Comparison of ENCODE assay signal across 23 cellular contexts in the genomic region with DNA sequence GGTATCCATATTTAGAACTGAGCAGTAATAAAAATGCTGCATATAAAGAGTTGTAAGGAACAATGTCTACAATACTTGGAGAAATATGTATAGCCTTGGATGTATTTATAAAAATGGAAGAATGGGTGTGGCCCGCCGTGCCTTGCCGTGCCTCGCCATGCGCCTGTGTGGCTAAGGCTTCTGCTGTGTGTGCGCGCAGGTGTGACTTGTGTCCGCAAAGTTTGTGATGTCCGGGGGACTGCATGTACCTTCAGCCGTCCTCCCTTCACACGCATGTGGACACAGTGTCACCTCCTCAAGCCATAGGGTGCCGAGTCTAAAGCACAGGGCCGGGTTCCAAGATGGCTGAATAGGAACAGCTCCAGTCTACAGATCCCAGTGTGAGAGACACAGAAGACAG. TPM values are rescaled to one million over a fixed set of nuclear protein-coding genes. Genes with fewer than 3 reads are reported as not detected.
DNase-seq lines count a peak whose midpoint lies in the region; ATAC-seq, FAIRE-seq and TF ChIP-seq lines count a peak whose summit lies in the region.
"Had no signal": no experiment of that assay in that cellular context is flagged by ENCODE, and none has a peak within 500 bp of the region (broad histone marks: within the 10 kb centered on the region; RNA-seq: fewer than 3 reads in every experiment).

No MANE protein-coding gene starts in this region.

- no peaks in the 10 kb centered on the region for H3K4me1 ChIP-seq in CD8-positive, alpha-beta memory T cell (ENCODE audit: insufficient read depth, low read length)
- no peaks in the 10 kb centered on the region for H3K4me1 ChIP-seq in kidney (ENCODE audit: control insufficient read depth in 1 of 2, insufficient read depth in 1 of 2, low read depth in 1 of 2, low read length in 2 of 2)
- no peaks in the 10 kb centered on the region for H3K4me1 ChIP-seq in subcutaneous abdominal adipose tissue (ENCODE audit: control insufficient read depth in 5 of 5, insufficient read depth in 5 of 5, low read length in 5 of 5)
- H3K4me1 ChIP-seq: A549; BE2C; BLaER1 treated with 17β-estradiol and CSF1 and Interleukin-3, amounts not matched to agents 10 nM and 100 nM; Caco-2 had no signal

- peaks cover 63 to 96% (median 92%) of the 10 kb centered on the region in 3 donors for H3K36me3 Mint-ChIP-seq in CD8-positive, alpha-beta memory T cell

- no peak for ATAC-seq in GM21825 (IDR thresholded peaks at IDR 0.05; ENCODE audit: unreplicated experiment)
- ATAC-seq: A549, GM23338, HCT116 had no signal

- POLR2A ChIA-PET in CD8-positive, alpha-beta memory T cell (lab: Charles Lee): no interaction called here

- intact Hi-C loops in kidney (cut with DNase I): no loop called here

- peaks cover 20 to 35% (median 33%) of the 10 kb centered on the region in 3 donors for H3K4me1 Mint-ChIP-seq in CD8-positive, alpha-beta memory T cell
- H3K4me1 Mint-ChIP-seq: GM23338, H9 had no signal

- no peak overlapping the region for H3K27ac Mint-ChIP-seq in CD8-positive, alpha-beta memory T cell
- H3K27ac Mint-ChIP-seq: CD4-positive, alpha-beta memory T cell; GM23338; H9 had no signal

- H3K4me3 Mint-ChIP-seq in CD8-positive, alpha-beta memory T cell: no peak overlapping the region
- H3K4me3 Mint-ChIP-seq: CD4-positive, alpha-beta memory T cell; GM23338; H9 had no signal

- peaks cover 35 to 97% (median 92%) of the 10 kb centered on the region in 5 donors for H3K9me3 Mint-ChIP-seq in CD8-positive, alpha-beta memory T cell

- peaks cover 49% of the 10 kb centered on the region for H3K9me3 ChIP-seq in CD8-positive, alpha-beta memory T cell (ENCODE audit: low read length)
- H3K9me3 ChIP-seq in kidney (ENCODE audit: control insufficient read depth in 1 of 2, low read length in 2 of 2) (peaks cover 12 to 33% of the 10 kb centered on the region in 2 donors), subcutaneous abdominal adipose tissue (ENCODE audit: control insufficient read depth in 5 of 5, low read length in 5 of 5) (peaks cover 21 to 60% (median 47%) of the 10 kb centered on the region in 5 donors)
- H3K9me3 ChIP-seq: BE2C, Caco-2 had no signal

- no peak overlapping the region for H3K9ac ChIP-seq in kidney (ENCODE audit: low read length in 2 of 2)
- no peak overlapping the region for H3K9ac ChIP-seq in subcutaneous abdominal adipose tissue (ENCODE audit: low read length in 5 of 5)
- H3K9ac ChIP-seq: BLaER1 treated with 17β-estradiol and CSF1 and Interleukin-3, amounts not matched to agents 10 nM and 100 nM had no signal

- CTCF ChIA-PET in CD8-positive, alpha-beta memory T cell (lab: Charles Lee): interaction anchor here (2.0 kb wide), 1 partner anchor 10 kb away, joined by 6 read pairs; a partner anchor contains a TSS

- peak overlapping the region; percentile 24 for H3K4me3 ChIP-seq in CD8-positive, alpha-beta memory T cell (ENCODE audit: low read length)
- H3K4me3 ChIP-seq in bronchial epithelial cell (ENCODE audit: low read depth, low read length) (no peak overlapping the region), kidney (ENCODE audit: low read length in 2 of 2) (no peak overlapping the region), subcutaneous abdominal adipose tissue (ENCODE audit: low read depth in 1 of 5, low read length in 5 of 5) (peak overlapping the region in 3 of 5 donors; percentile 27 to 43 (median 37))
- H3K4me3 ChIP-seq: A549; BLaER1 treated with 17β-estradiol and CSF1 and Interleukin-3, amounts not matched to agents 10 nM and 100 nM; GM23338 had no signal

- TF ChIP-seq CTCF in bronchial epithelial cell (IDR thresholded peaks at IDR 0.05; ENCODE audit: insufficient read depth, low read length, severe bottlenecking) (no peak), kidney (IDR thresholded peaks at IDR 0.05; ENCODE audit: borderline replicate concordance, extremely low read depth, insufficient read depth) (no peak)

- no peaks in the 10 kb centered on the region for H3K27me3 Mint-ChIP-seq in CD8-positive, alpha-beta memory T cell
- H3K27me3 Mint-ChIP-seq: CD4-positive, alpha-beta memory T cell had no signal

- DNase-seq in CD8-positive, alpha-beta memory T cell: no peak
- DNase-seq in bronchial epithelial cell (ENCODE audit: low read depth) (no peak), kidney (peak; percentile 22), kidney glomerular epithelial cell (lab: John Stamatoyannopoulos, UW) (no peak), SIG-M5 treated with dmso at 0.1 percent for 504 hours (lab: John Stamatoyannopoulos, UW; ENCODE audit: unreplicated experiment) (no peak)
- DNase-seq: 8988T; ACHN; AML-193; BE2C; Caco-2; CD4-positive, alpha-beta memory T cell; DMS153; DND-41; H9 had no signal

- peaks cover 46% of the 10 kb centered on the region for H3K36me3 ChIP-seq in CD8-positive, alpha-beta memory T cell (ENCODE audit: insufficient read depth, low read length)
- H3K36me3 ChIP-seq in bronchial epithelial cell (ENCODE audit: control insufficient read depth, insufficient read depth, low read length): no peaks in the 10 kb centered on the region
- peaks cover 8 to 12% of the 10 kb centered on the region in 2 donors for H3K36me3 ChIP-seq in kidney (ENCODE audit: control insufficient read depth in 1 of 2, insufficient read depth in 2 of 2, low read length in 2 of 2)
- H3K36me3 ChIP-seq in subcutaneous abdominal adipose tissue (ENCODE audit: control insufficient read depth in 5 of 5, insufficient read depth in 5 of 5, low read length in 5 of 5): peaks cover 28 to 41% (median 34%) of the 10 kb centered on the region in 5 donors
- H3K36me3 ChIP-seq: BE2C had no signal

- no peak overlapping the region for H3K27ac ChIP-seq in CD8-positive, alpha-beta memory T cell (ENCODE audit: low read depth, low read length)
- H3K27ac ChIP-seq in kidney (ENCODE audit: low read depth in 2 of 2, low read length in 2 of 2) (no peak overlapping the region), subcutaneous abdominal adipose tissue (ENCODE audit: low read depth, low read length) (no peak overlapping the region)
- H3K27ac ChIP-seq: A549; BLaER1 treated with 17β-estradiol and CSF1 and Interleukin-3, amounts not matched to agents 10 nM and 100 nM had no signal

- H3K27me3 ChIP-seq in CD8-positive, alpha-beta memory T cell (ENCODE audit: insufficient read depth, low read length, poor library complexity, severe bottlenecking): no peaks in the 10 kb centered on the region
- H3K27me3 ChIP-seq in bronchial epithelial cell (ENCODE audit: control insufficient read depth, insufficient read depth, low read length) (no peaks in the 10 kb centered on the region), subcutaneous abdominal adipose tissue (ENCODE audit: control insufficient read depth in 5 of 5, insufficient read depth in 4 of 5, low read length in 5 of 5) (no peaks in the 10 kb centered on the region)
- H3K27me3 ChIP-seq: BLaER1 treated with 17β-estradiol and CSF1 and Interleukin-3, amounts not matched to agents 10 nM and 100 nM had no signal

- FAIRE-seq in bronchial epithelial cell (lab: Jason Lieb, UNC): peak; percentile 23
- no peak for FAIRE-seq in kidney (lab: Jason Lieb, UNC)
- FAIRE-seq: A549, G401.6, GM12892, GM19239 had no signal

RNA-seq across cellular contexts. Expression of a gene that starts 9.8 kb away (rescaled TPM):
- total RNA-seq in CD8-positive, alpha-beta memory T cell: 1 to 10 TPM; 9.3 to 9.4 TPM
- 28.4 TPM for polyA plus RNA-seq in CD8-positive, alpha-beta memory T cell
- 5.5 and 13.2 TPM in 2 replicates for total RNA-seq in bronchial epithelial cell
- 11.0 TPM for total RNA-seq in kidney
- polyA plus RNA-seq in kidney (ENCODE audit: insufficient read depth, low read depth, low replicate concordance): 2.2 TPM
- total RNA-seq: H9 had no signal
- polyA plus RNA-seq: GM23338 had no signal

RNA-seq across cellular contexts. Expression of a gene that starts 40.2 kb away (rescaled TPM):
- 1 to 10 TPM; 6.4 to 9.5 TPM for total RNA-seq in CD8-positive, alpha-beta memory T cell
- 45.7 TPM for polyA plus RNA-seq in CD8-positive, alpha-beta memory T cell
- total RNA-seq in bronchial epithelial cell: under 0.01 and 0.64 TPM in 2 replicates
- 14.9 TPM for total RNA-seq in kidney
- 4.5 TPM for polyA plus RNA-seq in kidney (ENCODE audit: insufficient read depth, low read depth, low replicate concordance)
- total RNA-seq: Caco-2, GM23338, H9 had no signal
- polyA plus RNA-seq: GM23338 had no signal

Comparison
In these comparisons a context has a peak if more than half of its experiments do, and no peak if none do; other contexts are left out.
1. H3K4me3 ChIP-seq: peak in CD8-positive, alpha-beta memory T cell (single experiment) and subcutaneous abdominal adipose tissue (3 of 5); none in bronchial epithelial cell (single experiment) and kidney (0 of 2).